Comparison of ENCODE assay signal across 19 cellular contexts in the genomic region with DNA sequence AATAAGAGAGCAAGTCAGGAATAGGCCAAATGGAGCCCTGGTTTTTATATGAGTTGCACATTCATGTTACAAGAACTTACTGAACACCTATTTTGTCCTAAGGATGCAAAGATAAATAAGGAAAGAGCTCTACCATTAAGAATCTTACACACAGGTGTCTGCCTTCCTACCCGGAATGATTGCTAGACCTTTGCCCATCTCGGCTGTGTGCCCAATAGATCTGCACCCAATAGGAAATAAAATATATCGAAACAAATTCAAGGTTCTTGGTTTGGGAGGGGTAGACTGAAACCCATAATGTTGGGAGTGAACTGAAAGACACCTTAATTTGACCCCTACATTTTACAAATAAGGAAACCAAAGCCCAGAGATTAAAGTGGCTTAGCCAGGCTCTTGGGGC. TPM values are rescaled to one million over a fixed set of nuclear protein-coding genes. Genes with fewer than 3 reads are reported as not detected.
DNase-seq lines count a peak whose midpoint lies in the region; ATAC-seq, FAIRE-seq and TF ChIP-seq lines count a peak whose summit lies in the region.
"Had no signal": no experiment of that assay in that cellular context is flagged by ENCODE, and none has a peak within 500 bp of the region (broad histone marks: within the 10 kb centered on the region; RNA-seq: fewer than 3 reads in every experiment).

No MANE protein-coding gene starts in this region.

- no peak overlapping the region for H3K4me3 Mint-ChIP-seq in glutamatergic neuron (ENCODE audit: unreplicated experiment)
- H3K4me3 Mint-ChIP-seq: CD4-positive, alpha-beta T cell had no signal

- no peak for FAIRE-seq in A549 (lab: Jason Lieb, UNC)
- FAIRE-seq in small intestine (lab: Jason Lieb, UNC), result no peak

- H3K4me1 ChIP-seq in A549, result peaks cover 66% of the 10 kb centered on the region
- H3K4me1 ChIP-seq in colonic mucosa, result peaks cover 5% of the 10 kb centered on the region
- H3K4me1 ChIP-seq in right lobe of liver, result peaks cover 0 to 69% (median 29%) of the 10 kb centered on the region in 4 donors
- peaks cover 1 to 8% of the 10 kb centered on the region in 2 donors for H3K4me1 ChIP-seq in small intestine (ENCODE audit: control insufficient read depth in 2 of 2, insufficient read depth in 1 of 2, low read depth in 1 of 2, low read length in 1 of 2)
- H3K4me1 ChIP-seq in heart right ventricle, result no peaks in the 10 kb centered on the region
- H3K4me1 ChIP-seq: BE2C had no signal

- no peaks in the 10 kb centered on the region for H3K4me1 Mint-ChIP-seq in glutamatergic neuron (ENCODE audit: low read depth, unreplicated experiment)

- no peaks in the 10 kb centered on the region for H3K36me3 Mint-ChIP-seq in glutamatergic neuron (ENCODE audit: unreplicated experiment)

- TF ChIP-seq RAD21 in A549 (conservative IDR thresholded peaks at IDR 0.05 in 1 of 2, IDR thresholded peaks at IDR 0.05 in 1 of 2), result no peak

- H3K27me3 Mint-ChIP-seq in glutamatergic neuron (ENCODE audit: unreplicated experiment), result peaks cover 2% of the 10 kb centered on the region
- H3K27me3 Mint-ChIP-seq: CD4-positive, alpha-beta T cell had no signal

- CTCF ChIA-PET in A549 (lab: Yijun Ruan, JAX), result interaction anchor here (1.3 kb wide), 1 partner anchor 10 kb away, joined by 5 read pairs; no protein-coding TSS in a partner anchor

- TF ChIP-seq POLR2A in A549 (IDR thresholded peaks at IDR 0.05; ENCODE audit: low read length) (no peak), right lobe of liver (IDR thresholded peaks at IDR 0.05) (no peak)

- POLR2A ChIA-PET in A549 (lab: Yijun Ruan, JAX), result no interaction called here

- H3K9me3 ChIP-seq in A549 (no peaks in the 10 kb centered on the region), colonic mucosa (no peaks in the 10 kb centered on the region), right lobe of liver (no peaks in the 10 kb centered on the region), small intestine (ENCODE audit: control insufficient read depth, low read depth) (no peaks in the 10 kb centered on the region), heart right ventricle (no peaks in the 10 kb centered on the region)
- H3K9me3 ChIP-seq: BE2C had no signal

- H3K27me3 ChIP-seq in colonic mucosa (no peaks in the 10 kb centered on the region), right lobe of liver (no peaks in the 10 kb centered on the region), small intestine (ENCODE audit: control insufficient read depth in 2 of 2, insufficient read depth in 2 of 2, low read length in 2 of 2) (no peaks in the 10 kb centered on the region), heart right ventricle (peaks cover 0 to 8% (median 0%) of the 10 kb centered on the region in 7 donors)
- H3K27me3 ChIP-seq: BE2C had no signal

- TF ChIP-seq EP300 in A549 (IDR thresholded peaks at IDR 0.05), result no peak

- H3K36me3 ChIP-seq in colonic mucosa (no peaks in the 10 kb centered on the region), right lobe of liver (no peaks in the 10 kb centered on the region), small intestine (ENCODE audit: control insufficient read depth in 2 of 2, insufficient read depth in 2 of 2, low read length in 2 of 2) (no peaks in the 10 kb centered on the region), heart right ventricle (no peaks in the 10 kb centered on the region)
- H3K36me3 ChIP-seq: BE2C had no signal

- peak overlapping the region; percentile 85 to 98 for H3K27ac ChIP-seq in A549
- H3K27ac ChIP-seq in colonic mucosa, result peak overlapping the region; percentile 38
- peak overlapping the region in 2 of 3 donors; percentile 66 to 69 for H3K27ac ChIP-seq in right lobe of liver
- H3K27ac ChIP-seq in small intestine (ENCODE audit: low read depth in 1 of 2, low read length in 1 of 2), result peak overlapping the region in 1 of 2 donors; percentile 32
- H3K27ac ChIP-seq in heart right ventricle, result no peak overlapping the region

- H3K27ac Mint-ChIP-seq in glutamatergic neuron (ENCODE audit: unreplicated experiment), result no peak overlapping the region
- H3K27ac Mint-ChIP-seq: CD4-positive, alpha-beta T cell had no signal

- no peak overlapping the region for H3K4me2 ChIP-seq in A549

- no peak overlapping the region for H3K4me3 ChIP-seq in A549
- no peak overlapping the region for H3K4me3 ChIP-seq in colonic mucosa
- H3K4me3 ChIP-seq in right lobe of liver, result no peak overlapping the region
- no peak overlapping the region for H3K4me3 ChIP-seq in small intestine (ENCODE audit: low read depth in 1 of 2, low read length in 2 of 2)
- H3K4me3 ChIP-seq in heart right ventricle, result no peak overlapping the region

- DNase-seq in A549 (ENCODE audit: low read depth in 1 of 2, low spot score in 1 of 2) (no peak), colonic mucosa (peak; percentile 72), right lobe of liver (peak in 1 of 3 donors; percentile 23), small intestine (peak; percentile 87), heart right ventricle (no peak), glutamatergic neuron (no peak)
- DNase-seq: ACHN; BE2C; C1 segment of cervical spinal cord; Caco-2; CD4-positive, alpha-beta T cell; DMS153; DMS79; GF-D8; GOT3; H7 had no signal

- no peak for ATAC-seq in A549
- peak in 1 of 4 donors; percentile 5 for ATAC-seq in right lobe of liver
- ATAC-seq in heart right ventricle, result no peak
- no peak for ATAC-seq in HG02571 (IDR thresholded peaks at IDR 0.05; ENCODE audit: unreplicated experiment)
- ATAC-seq in HG02678 (IDR thresholded peaks at IDR 0.05; ENCODE audit: unreplicated experiment), result no peak
- ATAC-seq: HCT116 had no signal

- H3K9ac ChIP-seq in colonic mucosa (ENCODE audit: low read depth in 2 of 2, low read length in 2 of 2), result no peak overlapping the region

- intact Hi-C loops in colonic mucosa (cut with DNase I) (no loop called here), right lobe of liver (cut with DNase I) (no loop called here), heart right ventricle (cut with DNase I) (no loop called here)

- peaks cover 4% of the 10 kb centered on the region for H3K9me3 Mint-ChIP-seq in glutamatergic neuron (ENCODE audit: unreplicated experiment)
- H3K9me3 Mint-ChIP-seq: CD4-positive, alpha-beta T cell had no signal

- TF ChIP-seq CTCF in A549 (IDR thresholded peaks at IDR 0.05), result no peak
- no peak for TF ChIP-seq CTCF in colonic mucosa (IDR thresholded peaks at IDR 0.05)
- no peak for TF ChIP-seq CTCF in right lobe of liver (IDR thresholded peaks at IDR 0.05)
- no peak for TF ChIP-seq CTCF in heart right ventricle (IDR thresholded peaks at IDR 0.05)
- TF ChIP-seq CTCF in glutamatergic neuron (IDR thresholded peaks at IDR 0.05; ENCODE audit: partially characterized antibody, unreplicated experiment), result no peak

- 96% methylated on average over 3 of the region's 3 CpGs for WGBS in A549 (ENCODE audit: missing lambda C conversion rate)
- WGBS in right lobe of liver (ENCODE audit: insufficient coverage, low coverage, low lambda C conversion rate, missing lambda C conversion rate), result 34% methylated on average over 3 of the region's 3 CpGs
- WGBS in small intestine, 3 donors, result 22 to 68% (median 35%) methylated on average over 3 of the region's 3 CpGs
- 95 to 97% methylated on average over 3 of the region's 3 CpGs for WGBS in heart right ventricle, 2 donors

TF ChIP-seq in A549, 52 proteins besides CTCF, POLR2A, EP300 and RAD21:
- TF ChIP-seq, protein P1, sequence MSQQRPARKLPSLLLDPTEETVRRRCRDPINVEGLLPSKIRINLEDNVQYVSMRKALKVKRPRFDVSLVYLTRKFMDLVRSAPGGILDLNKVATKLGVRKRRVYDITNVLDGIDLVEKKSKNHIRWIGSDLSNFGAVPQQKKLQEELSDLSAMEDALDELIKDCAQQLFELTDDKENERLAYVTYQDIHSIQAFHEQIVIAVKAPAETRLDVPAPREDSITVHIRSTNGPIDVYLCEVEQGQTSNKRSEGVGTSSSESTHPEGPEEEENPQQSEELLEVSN (IDR thresholded peaks at IDR 0.05; ENCODE audit: borderline replicate concordance, low read depth), result no peak
- TF ChIP-seq CHD2 (IDR thresholded peaks at IDR 0.05; ENCODE audit: low read length, partially characterized antibody) (no peak), SMC3 (IDR thresholded peaks at IDR 0.05) (no peak)

RNA-seq across cellular contexts. Expression of gene EDN1, which starts 48.9 kb away (rescaled TPM):
- polyA plus RNA-seq in A549 (2011; rRNA removed), result 67.1 and 87.4 TPM in 2 replicates
- 41.2 and 42.5 TPM in 2 replicates for polyA plus RNA-seq in A549 (2012; cell fraction: cytosol; rRNA removed)
- 54.7 and 61.3 TPM in 2 replicates for polyA plus RNA-seq in A549 (2012; cell fraction: nucleus; rRNA removed)
- 33.2 to 34.3 TPM (median 33.5 TPM) in 3 replicates for polyA plus RNA-seq in A549 (2017; fragmentation: RNase III; extraction: RNeasy Plus Mini Kit Qiagen cat#74134 plus additional on column Dnase treatment)
- 40.1 and 44.8 TPM in 2 replicates for polyA minus RNA-seq in A549 (2011; rRNA and poly(A)+ RNA removed)
- 10 to 100 TPM in 1 of 2 donors, 1 to 10 TPM in 1; 9.5 to 16.2 TPM for total RNA-seq in colonic mucosa
- total RNA-seq in right lobe of liver, result 1 to 10 TPM in 3 of 6 experiments, under 1 TPM in 3; 0.18 to 6.8 (median 1.4) TPM
- polyA plus RNA-seq in small intestine, result 10 to 100 TPM in 1 of 3 donors, 1 to 10 TPM in 2; 7.3 to 10.1 (median 9.7) TPM
- 1 to 10 TPM in 8 of 10 donors, under 1 TPM in 2; 0.36 to 6.3 (median 3.3) TPM for total RNA-seq in heart right ventricle
- 1 to 10 TPM; 6.8 to 7.8 TPM for polyA plus RNA-seq in heart right ventricle
- total RNA-seq in glutamatergic neuron (ENCODE audit: unreplicated experiment), result 0.54 TPM

Comparison
In these comparisons a context has a peak if more than half of its experiments do, and no peak if none do; other contexts are left out.
1. DNase-seq: peak in colonic mucosa (single experiment) and small intestine (single experiment); none in A549 (0 of 2), heart right ventricle (0 of 2) and glutamatergic neuron (single experiment).
2. H3K27ac ChIP-seq: peak in A549 (2 of 2), colonic mucosa (single experiment) and right lobe of liver (2 of 3); none in heart right ventricle (0 of 10).